ENCODE assay signal across 3 cellular contexts in genomic region chr6:107972413-107973096, GRCh38.
TF ChIP-seq lines count a peak whose summit lies in the region.

No MANE protein-coding gene starts in this region.

TF ChIP-seq in HepG2, 621 proteins besides CTCF, POLR2A, EP300 and RAD21 (continues in another document):
- TF ChIP-seq GLMP (CRISPR knock-in tag; IDR thresholded peaks at IDR 0.05; ENCODE audit: borderline replicate concordance) = no peak
- TF ChIP-seq CSRNP2 (CRISPR knock-in tag; conservative IDR thresholded peaks at IDR 0.05; ENCODE audit: low read depth) = no peak
- TF ChIP-seq ZNF740 (CRISPR knock-in tag; IDR thresholded peaks at IDR 0.05) = no peak
- TF ChIP-seq FOXO1 (CRISPR knock-in tag; IDR thresholded peaks at IDR 0.05) = no peak
- TF ChIP-seq DBP (CRISPR knock-in tag; IDR thresholded peaks at IDR 0.05; ENCODE audit: not compliant biosample characterization) = no peak
- no peak for TF ChIP-seq ZNF124 (CRISPR knock-in tag; IDR thresholded peaks at IDR 0.05)
- no peak for TF ChIP-seq EZH2 (conservative IDR thresholded peaks at IDR 0.05; ENCODE audit: low read depth, low read length)
- no peak for TF ChIP-seq ZNF44 (CRISPR knock-in tag; IDR thresholded peaks at IDR 0.05)
- no peak for TF ChIP-seq MXD4 (CRISPR knock-in tag; IDR thresholded peaks at IDR 0.05)
- TF ChIP-seq SIN3A (IDR thresholded peaks at IDR 0.05; ENCODE audit: borderline replicate concordance, low read depth, low read length) = no peak
- TF ChIP-seq NFRKB (IDR thresholded peaks at IDR 0.05) = no peak
- TF ChIP-seq ZNF841 (CRISPR knock-in tag; IDR thresholded peaks at IDR 0.05; ENCODE audit: borderline replicate concordance) = no peak
- TF ChIP-seq, protein P1, sequence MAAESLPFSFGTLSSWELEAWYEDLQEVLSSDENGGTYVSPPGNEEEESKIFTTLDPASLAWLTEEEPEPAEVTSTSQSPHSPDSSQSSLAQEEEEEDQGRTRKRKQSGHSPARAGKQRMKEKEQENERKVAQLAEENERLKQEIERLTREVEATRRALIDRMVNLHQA (CRISPR knock-in tag; IDR thresholded peaks at IDR 0.05) = no peak
- no peak for TF ChIP-seq SMC3 (IDR thresholded peaks at IDR 0.05; ENCODE audit: low read length)
- no peak for TF ChIP-seq ZNF788 (CRISPR knock-in tag; IDR thresholded peaks at IDR 0.05; ENCODE audit: borderline replicate concordance)
- no peak for TF ChIP-seq TEF (CRISPR knock-in tag; IDR thresholded peaks at IDR 0.05)
- no peak for TF ChIP-seq ZNF263 (CRISPR knock-in tag; IDR thresholded peaks at IDR 0.05)
- TF ChIP-seq U2AF2 (IDR thresholded peaks at IDR 0.05; ENCODE audit: low read depth, low read length) = no peak
- no peak for TF ChIP-seq ZKSCAN1 (IDR thresholded peaks at IDR 0.05; ENCODE audit: low read length)

TF ChIP-seq in K562, 482 proteins besides CTCF, POLR2A, EP300 and RAD21:
- TF ChIP-seq HMBOX1 (IDR thresholded peaks at IDR 0.05) (0 out of 2 replicates have a peak, but pooled peaks have one; percentile 25), ZNF217 (CRISPR knock-in tag; IDR thresholded peaks at IDR 0.05) (no peak), ZNF76 (CRISPR knock-in tag; IDR thresholded peaks at IDR 0.05; ENCODE audit: borderline replicate concordance) (no peak), PKNOX1 (IDR thresholded peaks at IDR 0.05) (peak; percentile 68), RFX1 (IDR thresholded peaks at IDR 0.05) (peak; percentile 62), SPI1 (IDR thresholded peaks at IDR 0.05; ENCODE audit: borderline replicate concordance, low read depth, low read length) (0 out of 2 replicates have a peak, but pooled peaks have one; percentile 28), ZNF592 (IDR thresholded peaks at IDR 0.05) (no peak)
- TF ChIP-seq, protein P2, sequence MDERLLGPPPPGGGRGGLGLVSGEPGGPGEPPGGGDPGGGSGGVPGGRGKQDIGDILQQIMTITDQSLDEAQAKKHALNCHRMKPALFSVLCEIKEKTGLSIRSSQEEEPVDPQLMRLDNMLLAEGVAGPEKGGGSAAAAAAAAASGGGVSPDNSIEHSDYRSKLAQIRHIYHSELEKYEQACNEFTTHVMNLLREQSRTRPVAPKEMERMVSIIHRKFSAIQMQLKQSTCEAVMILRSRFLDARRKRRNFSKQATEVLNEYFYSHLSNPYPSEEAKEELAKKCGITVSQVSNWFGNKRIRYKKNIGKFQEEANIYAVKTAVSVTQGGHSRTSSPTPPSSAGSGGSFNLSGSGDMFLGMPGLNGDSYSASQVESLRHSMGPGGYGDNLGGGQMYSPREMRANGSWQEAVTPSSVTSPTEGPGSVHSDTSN (CRISPR knock-in tag; IDR thresholded peaks at IDR 0.05; ENCODE audit: low read depth) = no peak
- TF ChIP-seq, protein P2 (tag; conservative IDR thresholded peaks at IDR 0.05; ENCODE audit: low read depth) = peak; percentile 58
- TF ChIP-seq, protein P3, sequence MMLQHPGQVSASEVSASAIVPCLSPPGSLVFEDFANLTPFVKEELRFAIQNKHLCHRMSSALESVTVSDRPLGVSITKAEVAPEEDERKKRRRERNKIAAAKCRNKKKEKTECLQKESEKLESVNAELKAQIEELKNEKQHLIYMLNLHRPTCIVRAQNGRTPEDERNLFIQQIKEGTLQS (IDR thresholded peaks at IDR 0.05) = peak; percentile 19; the same call in 1 of the 2 replicates
- TF ChIP-seq, protein P3 (CRISPR knock-in tag; conservative IDR thresholded peaks at IDR 0.05) = no peak

TF ChIP-seq in HEK293T, 16 proteins besides CTCF, POLR2A, EP300 and RAD21:
- TF ChIP-seq NFRKB (IDR thresholded peaks at IDR 0.05) (no peak), ELF4 (IDR thresholded peaks at IDR 0.05) (no peak), HDGF (IDR thresholded peaks at IDR 0.05; ENCODE audit: borderline replicate concordance) (no peak), ARNT (IDR thresholded peaks at IDR 0.05) (no peak), CTBP1 (IDR thresholded peaks at IDR 0.05; ENCODE audit: borderline replicate concordance) (no peak), TARDBP (IDR thresholded peaks at IDR 0.05) (no peak), FOXK2 (IDR thresholded peaks at IDR 0.05) (no peak), L3MBTL2 (conservative IDR thresholded peaks at IDR 0.05) (no peak), PKNOX1 (IDR thresholded peaks at IDR 0.05) (no peak), LEF1 (IDR thresholded peaks at IDR 0.05; ENCODE audit: borderline replicate concordance) (no peak), FOXA1 (IDR thresholded peaks at IDR 0.05) (no peak), SUZ12 (IDR thresholded peaks at IDR 0.05) (no peak), BHLHE40 (IDR thresholded peaks at IDR 0.05; ENCODE audit: borderline replicate concordance) (no peak), FOXM1 (IDR thresholded peaks at IDR 0.05; ENCODE audit: borderline replicate concordance) (no peak), SP1 (IDR thresholded peaks at IDR 0.05) (no peak), ZNF384 (IDR thresholded peaks at IDR 0.05) (no peak)
TF ChIP-seq in HEK293T: peak in this region for 0.
